9 cellular contexts compared by ENCODE assay signal in genomic region chr1:45490121-45490622, GRCh38. TPM values are rescaled to one million over a fixed set of nuclear protein-coding genes. Genes with fewer than 3 reads are reported as not detected.
DNase-seq lines count a peak whose midpoint lies in the region; ATAC-seq, FAIRE-seq and TF ChIP-seq lines count a peak whose summit lies in the region.
"Had no signal": no experiment of that assay in that cellular context is flagged by ENCODE, and none has a peak within 500 bp of the region (broad histone marks: within the 10 kb centered on the region; RNA-seq: fewer than 3 reads in every experiment).

No MANE protein-coding gene starts in this region.

- H3K4me3 Mint-ChIP-seq in CD4-positive, CD25-positive, alpha-beta regulatory T cell: no peak overlapping the region
- H3K4me3 Mint-ChIP-seq in neural progenitor cell: no peak overlapping the region
- H3K4me3 Mint-ChIP-seq: activated CD4-positive, alpha-beta T cell treated with anti-CD3 and anti-CD28 coated beads for 36 hours had no signal

- no peak overlapping the region for H3K27ac Mint-ChIP-seq in CD4-positive, CD25-positive, alpha-beta regulatory T cell
- no peak overlapping the region for H3K27ac Mint-ChIP-seq in neural progenitor cell
- H3K27ac Mint-ChIP-seq: activated CD4-positive, alpha-beta T cell treated with anti-CD3 and anti-CD28 coated beads for 36 hours had no signal

- no peak for ATAC-seq in CD4-positive, CD25-positive, alpha-beta regulatory T cell (ENCODE audit: low read depth in 2 of 2)
- ATAC-seq in GM19328 (IDR thresholded peaks at IDR 0.05; ENCODE audit: unreplicated experiment): no peak

- H3K9me3 Mint-ChIP-seq in CD4-positive, CD25-positive, alpha-beta regulatory T cell: no peaks in the 10 kb centered on the region
- no peaks in the 10 kb centered on the region for H3K9me3 Mint-ChIP-seq in neural progenitor cell

- no peaks in the 10 kb centered on the region for H3K36me3 ChIP-seq in CD4-positive, CD25-positive, alpha-beta regulatory T cell (ENCODE audit: control insufficient read depth, insufficient read depth, low read length)
- H3K36me3 ChIP-seq in neural progenitor cell: no peaks in the 10 kb centered on the region

- no peaks in the 10 kb centered on the region for H3K9me3 ChIP-seq in CD4-positive, CD25-positive, alpha-beta regulatory T cell (ENCODE audit: control insufficient read depth in 2 of 2, low read length in 2 of 2)
- H3K9me3 ChIP-seq in neural progenitor cell (ENCODE audit: low read depth): no peaks in the 10 kb centered on the region

- H3K27me3 ChIP-seq in CD4-positive, CD25-positive, alpha-beta regulatory T cell (ENCODE audit: control insufficient read depth, insufficient read depth, low read length): no peaks in the 10 kb centered on the region
- peaks cover 15% of the 10 kb centered on the region for H3K27me3 ChIP-seq in neural progenitor cell

- H3K4me3 ChIP-seq in CD4-positive, CD25-positive, alpha-beta regulatory T cell (ENCODE audit: low read depth, low read length): peak overlapping the region; percentile 91
- H3K4me3 ChIP-seq in epithelial cell of proximal tubule (ENCODE audit: low read depth, low read length): peak overlapping the region; percentile 84
- peak overlapping the region; percentile 65 for H3K4me3 ChIP-seq in neural progenitor cell

- no peaks in the 10 kb centered on the region for H3K36me3 Mint-ChIP-seq in CD4-positive, CD25-positive, alpha-beta regulatory T cell
- H3K36me3 Mint-ChIP-seq in neural progenitor cell: no peaks in the 10 kb centered on the region

- H4K20me1 ChIP-seq in neural progenitor cell (ENCODE audit: low read depth): peaks cover 8% of the 10 kb centered on the region

- FAIRE-seq in frontal cortex (lab: Jason Lieb, UNC): no peak

- H3K4me2 ChIP-seq in neural progenitor cell: peak overlapping the region; percentile 90

- TF ChIP-seq CTCF in epithelial cell of proximal tubule (conservative IDR thresholded peaks at IDR 0.05; ENCODE audit: low read depth, low read length) (no peak), neural progenitor cell (IDR thresholded peaks at IDR 0.05) (no peak)

- H3K4me1 Mint-ChIP-seq in CD4-positive, CD25-positive, alpha-beta regulatory T cell: peaks cover 6 to 23% (median 13%) of the 10 kb centered on the region in 4 donors
- peaks cover 3% of the 10 kb centered on the region for H3K4me1 Mint-ChIP-seq in neural progenitor cell

- peak overlapping the region; percentile 70 for H3K27ac ChIP-seq in CD4-positive, CD25-positive, alpha-beta regulatory T cell (ENCODE audit: insufficient read depth, low read length, poor library complexity, severe bottlenecking)
- no peak overlapping the region for H3K27ac ChIP-seq in neural progenitor cell

- peaks cover 24% of the 10 kb centered on the region for H3F3A ChIP-seq in neural progenitor cell (ENCODE audit: low read depth)

- peaks cover 22% of the 10 kb centered on the region for H3K4me1 ChIP-seq in CD4-positive, CD25-positive, alpha-beta regulatory T cell (ENCODE audit: control insufficient read depth, insufficient read depth, low read length, poor library complexity, severe bottlenecking)
- H3K4me1 ChIP-seq in neural progenitor cell: peaks cover 10% of the 10 kb centered on the region

- H3K79me2 ChIP-seq in neural progenitor cell (ENCODE audit: low read depth): peaks cover 10% of the 10 kb centered on the region

- H3K9ac ChIP-seq in neural progenitor cell: peak overlapping the region; percentile 38

- DNase-seq in CD4-positive, CD25-positive, alpha-beta regulatory T cell: peak in 1 of 3 donors; percentile 21
- peak; percentile 52 for DNase-seq in NCI-H774 (lab: John Stamatoyannopoulos, UW)
- no peak for DNase-seq in epithelial cell of proximal tubule (ENCODE audit: low read depth)
- DNase-seq in neural progenitor cell (ENCODE audit: low spot score): no peak
- no peak for DNase-seq in central memory CD4-positive, alpha-beta T cell
- DNase-seq in activated naive CD4-positive, alpha-beta T cell (lab: John Stamatoyannopoulos, UW): no peak
- no peak for DNase-seq in frontal cortex (ENCODE audit: low spot score in 2 of 2)

- H2AFZ ChIP-seq in neural progenitor cell (replicated peaks): peak overlapping the region; percentile 56

- H3K27me3 Mint-ChIP-seq in CD4-positive, CD25-positive, alpha-beta regulatory T cell: no peaks in the 10 kb centered on the region
- peaks cover 16% of the 10 kb centered on the region for H3K27me3 Mint-ChIP-seq in neural progenitor cell (ENCODE audit: insufficient read depth, low read depth)
- H3K27me3 Mint-ChIP-seq: activated CD4-positive, alpha-beta T cell treated with anti-CD3 and anti-CD28 coated beads for 36 hours had no signal

RNA-seq across cellular contexts. Expression of gene TESK2, which starts 0.8 kb away (rescaled TPM):
- total RNA-seq in CD4-positive, CD25-positive, alpha-beta regulatory T cell: 5.3 TPM
- 1 to 10 TPM; 2.9 to 4.5 (median 3.7) TPM for polyA plus RNA-seq in CD4-positive, CD25-positive, alpha-beta regulatory T cell
- total RNA-seq in epithelial cell of proximal tubule (1.1 and 2.9 TPM in 2 replicates), neural progenitor cell (ENCODE audit: low replicate concordance) (10.5 and 14.9 TPM in 2 replicates), frontal cortex (0.82 TPM)

RNA-seq across cellular contexts. Expression of gene CCDC163, which starts 9.7 kb away (rescaled TPM):
- total RNA-seq in CD4-positive, CD25-positive, alpha-beta regulatory T cell: 0.89 TPM
- polyA plus RNA-seq in CD4-positive, CD25-positive, alpha-beta regulatory T cell: 1 to 10 TPM; 1.9 to 8.8 (median 5.6) TPM
- total RNA-seq in epithelial cell of proximal tubule: 0.69 and 1.7 TPM in 2 replicates
- total RNA-seq in neural progenitor cell (ENCODE audit: low replicate concordance): 1.7 TPM in 2 replicates
- under 0.01 TPM for total RNA-seq in frontal cortex

RNA-seq across cellular contexts. Expression of gene MMACHC, which starts 9.9 kb away (rescaled TPM):
- total RNA-seq in CD4-positive, CD25-positive, alpha-beta regulatory T cell: 0.84 TPM
- under 1 TPM in 3 of 4 donors, not detected in 1; 0.09 to 0.33 (median 0.14) TPM for polyA plus RNA-seq in CD4-positive, CD25-positive, alpha-beta regulatory T cell
- total RNA-seq in epithelial cell of proximal tubule (5.1 and 7.8 TPM in 2 replicates), neural progenitor cell (ENCODE audit: low replicate concordance) (3.1 and 5.8 TPM in 2 replicates), frontal cortex (2.0 TPM)

RNA-seq across cellular contexts. Expression of gene PRDX1, which starts 31.5 kb away (rescaled TPM):
- 96.7 TPM for total RNA-seq in CD4-positive, CD25-positive, alpha-beta regulatory T cell
- polyA plus RNA-seq in CD4-positive, CD25-positive, alpha-beta regulatory T cell: 100 to 1,000 TPM; 287 to 384 (median 351) TPM
- total RNA-seq in epithelial cell of proximal tubule: 824 and 1,060 TPM in 2 replicates
- total RNA-seq in neural progenitor cell (ENCODE audit: low replicate concordance): 477 and 653 TPM in 2 replicates
- total RNA-seq in frontal cortex: 217 TPM
